21 cellular contexts compared by ENCODE assay signal in genomic region chr1:197567442-197567841, GRCh38.
"Had no signal": no experiment of that assay in that cellular context is flagged by ENCODE, and none has a peak within 500 bp of the region (broad histone marks: within the 10 kb centered on the region; RNA-seq: fewer than 3 reads in every experiment).

No MANE protein-coding gene starts in this region.

- H3K4me3 Mint-ChIP-seq: naive B cell; nephron progenitor cell; stimulated activated effector memory CD8-positive, alpha-beta T cell treated with anti-CD3 and anti-CD28 coated beads, Interleukin-12 subunit alpha, Interleukin-12 subunit beta, amount 100 ng/mL, for 72 hours; type B pancreatic cell had no signal

- H3K27ac Mint-ChIP-seq: nephron progenitor cell; stimulated activated effector memory CD8-positive, alpha-beta T cell treated with anti-CD3 and anti-CD28 coated beads, Interleukin-12 subunit alpha, Interleukin-12 subunit beta, amount 100 ng/mL, for 72 hours; type B pancreatic cell had no signal

- FAIRE-seq: endometrium, urothelium cell line had no signal

- H3K4me1 Mint-ChIP-seq: naive B cell; nephron progenitor cell; stimulated activated effector memory CD8-positive, alpha-beta T cell treated with anti-CD3 and anti-CD28 coated beads, Interleukin-12 subunit alpha, Interleukin-12 subunit beta, amount 100 ng/mL, for 72 hours had no signal

- ATAC-seq: left colon; left ventricle myocardium superior; right lobe of liver; stimulated activated effector memory CD8-positive, alpha-beta T cell treated with anti-CD3 and anti-CD28 coated beads, Interleukin-12 subunit alpha, Interleukin-12 subunit beta, amount 100 ng/mL, for 72 hours; stimulated activated naive CD8-positive, alpha-beta T cell treated with anti-CD3 and anti-CD28 coated beads, Interleukin-15, Interleukin-2, amounts not matched to agents 100 U/mL and 50 U/mL, for 24 hours had no signal

- H3K4me3 ChIP-seq: coronary artery, dorsolateral prefrontal cortex, hepatocyte, lung, prostate gland, right lobe of liver, suprapubic skin, thyroid gland had no signal

- DNase-seq: dorsolateral prefrontal cortex; effector memory CD4-positive, alpha-beta T cell; left colon; left ventricle myocardium superior; mesendoderm; naive B cell; nephron progenitor cell; right lobe of liver; stimulated activated CD4-positive, alpha-beta T cell treated with anti-CD3 and anti-CD28 coated beads, Interleukin-4, amount 100 ng/mL, for 1 hour; stimulated activated CD8-positive, alpha-beta memory T cell treated with anti-CD3 and anti-CD28 coated beads, Interleukin-4, amount 100 ng/mL, for 48 hours; stimulated activated naive CD8-positive, alpha-beta T cell treated with anti-CD3 and anti-CD28 coated beads, Interleukin-15, Interleukin-2, amounts not matched to agents 100 U/mL and 50 U/mL, for 24 hours; thyroid gland had no signal

- H3K27me3 Mint-ChIP-seq: naive B cell, type B pancreatic cell had no signal

- H3K36me3 Mint-ChIP-seq: stimulated activated effector memory CD8-positive, alpha-beta T cell treated with anti-CD3 and anti-CD28 coated beads, Interleukin-12 subunit alpha, Interleukin-12 subunit beta, amount 100 ng/mL, for 72 hours had no signal
